In the genomic region with DNA sequence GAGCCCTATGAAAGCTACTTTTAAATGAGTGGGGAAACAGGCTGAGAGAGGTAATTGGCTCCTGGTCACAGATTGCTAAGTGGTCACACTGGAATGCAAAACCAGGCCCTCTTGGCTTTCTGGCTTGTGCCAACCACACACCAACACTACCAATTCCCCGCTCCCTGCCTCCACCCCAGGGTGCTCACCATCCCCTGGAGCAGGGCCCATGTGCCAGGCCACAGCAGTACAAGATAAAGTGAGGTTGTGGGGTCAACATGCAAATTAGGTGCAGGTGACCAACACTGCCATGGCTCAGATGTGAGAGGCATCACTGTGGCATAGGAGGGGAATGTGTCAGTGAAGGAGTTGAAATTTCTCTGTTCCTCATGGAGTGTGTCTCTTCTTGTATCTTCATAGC, we compare ENCODE assay signal across 34 cellular contexts.
"Had no signal": no experiment of that assay in that cellular context is flagged by ENCODE, and none has a peak within 500 bp of the region (broad histone marks: within the 10 kb centered on the region; RNA-seq: fewer than 3 reads in every experiment).

No MANE protein-coding gene starts in this region.

- H3K36me3 ChIP-seq: brain microvascular endothelial cell, esophagus squamous epithelium had no signal

- H3K36me3 Mint-ChIP-seq: activated naive CD8-positive, alpha-beta T cell had no signal

- H3K4me3 Mint-ChIP-seq: activated CD8-positive, alpha-beta T cell treated with anti-CD3 and anti-CD28 coated beads for 36 hours; activated naive CD8-positive, alpha-beta T cell; activated T-cell treated with anti-CD3 and anti-CD28 coated beads, Interleukin-2, amount 50 U/mL, for 4 hours; activated T-helper 17 cell treated with anti-CD3 and anti-CD28 coated beads, Interleukin-2, amount 50 U/mL, for 72 hours; central memory CD8-positive, alpha-beta T cell; dendritic cell treated with granulocyte-macrophage colony-stimulating factor and Interleukin-4, amounts not matched to agents 40 ng/mL and 50 ng/mL, for 4 days; effector memory CD8-positive, alpha-beta T cell; WTC11 had no signal

- H3K9me3 ChIP-seq: esophagus squamous epithelium had no signal

- ATAC-seq: activated CD8-positive, alpha-beta T cell treated with anti-CD3 and anti-CD28 coated beads for 36 hours; activated T-cell treated with anti-CD3 and anti-CD28 coated beads, Interleukin-2, amount 50 U/mL, for 4 hours; activated T-helper 17 cell treated with anti-CD3 and anti-CD28 coated beads, Interleukin-2, amount 50 U/mL, for 72 hours; effector memory CD8-positive, alpha-beta T cell; WTC11 had no signal

- FAIRE-seq: astrocyte, bronchial epithelial cell, endometrium, endothelial cell of umbilical vein, TTC549 had no signal

- H3K4me3 ChIP-seq: coronary artery, dorsolateral prefrontal cortex, esophagus squamous epithelium had no signal

- H3K27me3 ChIP-seq: brain microvascular endothelial cell had no signal

- H3K4me1 Mint-ChIP-seq: activated T-helper 17 cell treated with anti-CD3 and anti-CD28 coated beads, Interleukin-2, amount 50 U/mL, for 72 hours; central memory CD8-positive, alpha-beta T cell had no signal

- H3K27ac ChIP-seq: brain microvascular endothelial cell, coronary artery, dorsolateral prefrontal cortex, epithelial cell of prostate, esophagus squamous epithelium, VCaP had no signal

- H3K27ac Mint-ChIP-seq: activated CD8-positive, alpha-beta T cell treated with anti-CD3 and anti-CD28 coated beads for 36 hours; activated naive CD8-positive, alpha-beta T cell; activated T-helper 17 cell treated with anti-CD3 and anti-CD28 coated beads, Interleukin-2, amount 50 U/mL, for 72 hours; dendritic cell treated with granulocyte-macrophage colony-stimulating factor and Interleukin-4, amounts not matched to agents 40 ng/mL and 50 ng/mL, for 4 days; effector memory CD8-positive, alpha-beta T cell; WTC11 had no signal

- H3K9me3 Mint-ChIP-seq: activated CD8-positive, alpha-beta T cell treated with anti-CD3 and anti-CD28 coated beads for 36 hours; activated T-cell treated with anti-CD3 and anti-CD28 coated beads, Interleukin-2, amount 50 U/mL, for 4 hours; dendritic cell treated with granulocyte-macrophage colony-stimulating factor and Interleukin-4, amounts not matched to agents 40 ng/mL and 50 ng/mL, for 4 days had no signal

- DNase-seq: activated CD4-positive, alpha-beta T cell treated with anti-CD3 and anti-CD28 coated beads for 1 hour; activated CD4-positive, alpha-beta T cell treated with anti-CD3 and anti-CD28 coated beads for 48 hours; activated CD4-positive, alpha-beta T cell treated with anti-CD3 and anti-CD28 coated beads, Interleukin-2, amount 50 U/mL, for 1 hour; activated CD4-positive, alpha-beta T cell treated with anti-CD3 and anti-CD28 coated beads, Interleukin-2, amount 50 U/mL, for 48 hours; activated CD8-positive, alpha-beta memory T cell treated with anti-CD3 and anti-CD28 coated beads for 24 hours; activated CD8-positive, alpha-beta T cell treated with anti-CD3 and anti-CD28 coated beads for 36 hours; activated effector memory CD4-positive, alpha-beta T cell treated with Interleukin-2 at 50 U/mL for 16 hours; activated gamma-delta T cell treated with Interleukin-2 at 50 U/mL for 16 hours; activated naive CD4-positive, alpha-beta T cell treated with anti-CD3 and anti-CD28 coated beads, Interleukin-2, amount 50 U/mL, for 16 hours; activated naive CD4-positive, alpha-beta T cell treated with Interleukin-2 at 50 U/mL for 16 hours; activated T-cell treated with anti-CD3 and anti-CD28 coated beads, Interleukin-2, amount 50 U/mL, for 4 hours; amniotic stem cell; anterior cingulate cortex; brain microvascular endothelial cell; dorsolateral prefrontal cortex; effector CD4-positive, alpha-beta T cell; effector memory CD8-positive, alpha-beta T cell; esophagus squamous epithelium; foreskin melanocyte; glutamatergic neuron; T-helper 2 cell had no signal
